ENCODE assay signal across 1 cellular context in genomic region chr7:117458977-117459583, GRCh38.
TF ChIP-seq lines count a peak whose summit lies in the region.

No MANE protein-coding gene starts in this region.

TF ChIP-seq in HepG2, 621 proteins besides CTCF, POLR2A, EP300 and RAD21:
- TF ChIP-seq, protein P1, sequence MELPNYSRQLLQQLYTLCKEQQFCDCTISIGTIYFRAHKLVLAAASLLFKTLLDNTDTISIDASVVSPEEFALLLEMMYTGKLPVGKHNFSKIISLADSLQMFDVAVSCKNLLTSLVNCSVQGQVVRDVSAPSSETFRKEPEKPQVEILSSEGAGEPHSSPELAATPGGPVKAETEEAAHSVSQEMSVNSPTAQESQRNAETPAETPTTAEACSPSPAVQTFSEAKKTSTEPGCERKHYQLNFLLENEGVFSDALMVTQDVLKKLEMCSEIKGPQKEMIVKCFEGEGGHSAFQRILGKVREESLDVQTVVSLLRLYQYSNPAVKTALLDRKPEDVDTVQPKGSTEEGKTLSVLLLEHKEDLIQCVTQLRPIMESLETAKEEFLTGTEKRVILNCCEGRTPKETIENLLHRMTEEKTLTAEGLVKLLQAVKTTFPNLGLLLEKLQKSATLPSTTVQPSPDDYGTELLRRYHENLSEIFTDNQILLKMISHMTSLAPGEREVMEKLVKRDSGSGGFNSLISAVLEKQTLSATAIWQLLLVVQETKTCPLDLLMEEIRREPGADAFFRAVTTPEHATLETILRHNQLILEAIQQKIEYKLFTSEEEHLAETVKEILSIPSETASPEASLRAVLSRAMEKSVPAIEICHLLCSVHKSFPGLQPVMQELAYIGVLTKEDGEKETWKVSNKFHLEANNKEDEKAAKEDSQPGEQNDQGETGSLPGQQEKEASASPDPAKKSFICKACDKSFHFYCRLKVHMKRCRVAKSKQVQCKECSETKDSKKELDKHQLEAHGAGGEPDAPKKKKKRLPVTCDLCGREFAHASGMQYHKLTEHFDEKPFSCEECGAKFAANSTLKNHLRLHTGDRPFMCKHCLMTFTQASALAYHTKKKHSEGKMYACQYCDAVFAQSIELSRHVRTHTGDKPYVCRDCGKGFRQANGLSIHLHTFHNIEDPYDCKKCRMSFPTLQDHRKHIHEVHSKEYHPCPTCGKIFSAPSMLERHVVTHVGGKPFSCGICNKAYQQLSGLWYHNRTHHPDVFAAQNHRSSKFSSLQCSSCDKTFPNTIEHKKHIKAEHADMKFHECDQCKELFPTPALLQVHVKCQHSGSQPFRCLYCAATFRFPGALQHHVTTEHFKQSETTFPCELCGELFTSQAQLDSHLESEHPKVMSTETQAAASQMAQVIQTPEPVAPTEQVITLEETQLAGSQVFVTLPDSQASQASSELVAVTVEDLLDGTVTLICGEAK (IDR thresholded peaks at IDR 0.05): no peak
- TF ChIP-seq, protein P1 (CRISPR knock-in tag; IDR thresholded peaks at IDR 0.05): no peak
- TF ChIP-seq STAG1 (CRISPR knock-in tag; IDR thresholded peaks at IDR 0.05) (peak; percentile 45), SMC3 (IDR thresholded peaks at IDR 0.05; ENCODE audit: low read length) (peak; percentile 56)
- TF ChIP-seq, protein P2, sequence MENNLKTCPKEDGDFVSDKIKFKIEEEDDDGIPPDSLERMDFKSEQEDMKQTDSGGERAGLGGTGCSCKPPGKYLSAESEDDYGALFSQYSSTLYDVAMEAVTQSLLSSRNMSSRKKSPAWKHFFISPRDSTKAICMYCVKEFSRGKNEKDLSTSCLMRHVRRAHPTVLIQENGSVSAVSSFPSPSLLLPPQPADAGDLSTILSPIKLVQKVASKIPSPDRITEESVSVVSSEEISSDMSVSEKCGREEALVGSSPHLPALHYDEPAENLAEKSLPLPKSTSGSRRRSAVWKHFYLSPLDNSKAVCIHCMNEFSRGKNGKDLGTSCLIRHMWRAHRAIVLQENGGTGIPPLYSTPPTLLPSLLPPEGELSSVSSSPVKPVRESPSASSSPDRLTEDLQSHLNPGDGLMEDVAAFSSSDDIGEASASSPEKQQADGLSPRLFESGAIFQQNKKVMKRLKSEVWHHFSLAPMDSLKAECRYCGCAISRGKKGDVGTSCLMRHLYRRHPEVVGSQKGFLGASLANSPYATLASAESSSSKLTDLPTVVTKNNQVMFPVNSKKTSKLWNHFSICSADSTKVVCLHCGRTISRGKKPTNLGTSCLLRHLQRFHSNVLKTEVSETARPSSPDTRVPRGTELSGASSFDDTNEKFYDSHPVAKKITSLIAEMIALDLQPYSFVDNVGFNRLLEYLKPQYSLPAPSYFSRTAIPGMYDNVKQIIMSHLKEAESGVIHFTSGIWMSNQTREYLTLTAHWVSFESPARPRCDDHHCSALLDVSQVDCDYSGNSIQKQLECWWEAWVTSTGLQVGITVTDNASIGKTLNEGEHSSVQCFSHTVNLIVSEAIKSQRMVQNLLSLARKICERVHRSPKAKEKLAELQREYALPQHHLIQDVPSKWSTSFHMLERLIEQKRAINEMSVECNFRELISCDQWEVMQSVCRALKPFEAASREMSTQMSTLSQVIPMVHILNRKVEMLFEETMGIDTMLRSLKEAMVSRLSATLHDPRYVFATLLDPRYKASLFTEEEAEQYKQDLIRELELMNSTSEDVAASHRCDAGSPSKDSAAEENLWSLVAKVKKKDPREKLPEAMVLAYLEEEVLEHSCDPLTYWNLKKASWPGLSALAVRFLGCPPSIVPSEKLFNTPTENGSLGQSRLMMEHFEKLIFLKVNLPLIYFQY (CRISPR knock-in tag; IDR thresholded peaks at IDR 0.05; ENCODE audit: borderline replicate concordance): no peak
